ENCODE assay signal across 8 cellular contexts in genomic region chr14:50773632-50774541, GRCh38. TPM values are rescaled to one million over a fixed set of nuclear protein-coding genes. Genes with fewer than 3 reads are reported as not detected.
DNase-seq lines count a peak whose midpoint lies in the region; ATAC-seq and TF ChIP-seq lines count a peak whose summit lies in the region.

No MANE protein-coding gene starts in this region.

- in situ Hi-C loops in HAP-1 (cut with MboI; ENCODE audit: low sequenced_read_pairs) = loop anchor here (5.0 to 10.0 kb wide), 2 partner anchors 149 to 232 kb away; no protein-coding TSS in a partner anchor
- in situ Hi-C loops in Panc1 (cut with HindIII; ENCODE audit: low pct_unique_long_range_greater_than_20kb, low sequenced_read_pairs) = no loop called here
- in situ Hi-C loops in mammary epithelial cell (cut with MboI; ENCODE audit: low sequenced_read_pairs in 2 of 2) = loop anchor here in 1 of 2 donors (5.0 to 10.0 kb wide), 2 partner anchors 232 to 459 kb away; partner anchors contain the start of genes DMAC2L and L2HGDH

- no peak overlapping the region for H3K4me3 Mint-ChIP-seq in CD4-positive, alpha-beta T cell

- H3K9ac ChIP-seq in mammary epithelial cell (ENCODE audit: insufficient read depth, low read length) (no peak overlapping the region), stomach smooth muscle (ENCODE audit: low read length in 2 of 2) (no peak overlapping the region)

- intact Hi-C loops in CD4-positive, alpha-beta T cell (cut with DNase I, micrococcal nuclease) = loop anchor here in 1 of 2 experiments (10.0 kb wide), 1 partner anchor 459 kb away; the partner anchor contains the start of genes DMAC2L and L2HGDH
- intact Hi-C loops in Panc1 (cut with micrococcal nuclease; ENCODE audit: unreplicated experiment) (loop anchor here (5.0 kb wide), 1 partner anchor 172 kb away; no protein-coding TSS in a partner anchor), mammary epithelial cell (cut with micrococcal nuclease) (loop anchor here (1.0 to 5.0 kb wide), 6 partner anchors 62 to 432 kb away; partner anchors contain the start of gene SAV1), left lung (cut with DNase I) (loop anchor here in 1 of 2 donors (10.0 kb wide), 1 partner anchor 169 kb away; no protein-coding TSS in a partner anchor)

- H3K4me3 ChIP-seq in HAP-1 = no peak overlapping the region
- H3K4me3 ChIP-seq in Panc1 (ENCODE audit: low read depth in 2 of 2, low read length in 2 of 2) = no peak overlapping the region
- H3K4me3 ChIP-seq in mammary epithelial cell (replicated peaks in 1 of 3; ENCODE audit: insufficient read depth in 1 of 3, low read depth in 2 of 3, low read length in 3 of 3) = no peak overlapping the region
- H3K4me3 ChIP-seq in left lung = no peak overlapping the region
- H3K4me3 ChIP-seq in stomach smooth muscle (ENCODE audit: low read length in 2 of 2) = no peak overlapping the region

- no peaks in the 10 kb centered on the region for H3K27me3 Mint-ChIP-seq in CD4-positive, alpha-beta T cell

- BruUV-seq in Panc1 (replicated peaks; lab: Mats Ljungman, UMichigan) = no TSS peak
- BruUV-seq in mammary epithelial cell (replicated peaks; lab: Mats Ljungman, UMichigan) = no TSS peak

- no peaks in the 10 kb centered on the region for H3K79me2 ChIP-seq in mammary epithelial cell (ENCODE audit: insufficient read depth, low read length)

- H4K20me1 ChIP-seq in mammary epithelial cell (ENCODE audit: insufficient read depth, low read length) = no peaks in the 10 kb centered on the region

- no peak overlapping the region for H3K4me2 ChIP-seq in mammary epithelial cell (ENCODE audit: insufficient read depth, low read depth, low read length)

- H3K27ac Mint-ChIP-seq in CD4-positive, alpha-beta T cell = peak overlapping the region; percentile 0

- ATAC-seq in CD4-positive, alpha-beta T cell (ENCODE audit: poor library complexity) = peak; percentile 72
- ATAC-seq in Panc1 = 0 out of 2 replicates have a peak, but pooled peaks have one; percentile 62
- peak; percentile 86 for ATAC-seq in left lung

- CTCF ChIA-PET in CD4-positive, alpha-beta T cell (lab: Charles Lee) = interaction anchor here (1.0 to 1.8 kb wide), 6 partner anchors 19 to 453 kb away, joined by 3 to 5 read pairs (median 3); no protein-coding TSS in a partner anchor
- CTCF ChIA-PET in Panc1 (lab: Charles Lee) = interaction anchor here (0.5 kb wide), 1 partner anchor 155 kb away, joined by 3 read pairs; no protein-coding TSS in a partner anchor
- CTCF ChIA-PET in mammary epithelial cell (lab: Charles Lee; ENCODE audit: low non-redundant PET) = interaction anchor here (0.6 to 0.8 kb wide), 7 partner anchors 11 to 229 kb away, joined by 3 to 10 read pairs (median 4); no protein-coding TSS in a partner anchor

- H3K27ac ChIP-seq in CD4-positive, alpha-beta T cell (ENCODE audit: low read depth, low read length) = no peak overlapping the region
- H3K27ac ChIP-seq in Panc1 (ENCODE audit: low read length) (no peak overlapping the region), mammary epithelial cell (ENCODE audit: insufficient read depth, low read depth, low read length) (peak overlapping the region; percentile 9), left lung (no peak overlapping the region), stomach smooth muscle (ENCODE audit: low read length) (peak overlapping the region; percentile 50)

- peaks cover 37% of the 10 kb centered on the region for H3K4me1 Mint-ChIP-seq in CD4-positive, alpha-beta T cell (ENCODE audit: low read depth)

- no peaks in the 10 kb centered on the region for H3K27me3 ChIP-seq in CD4-positive, alpha-beta T cell (ENCODE audit: control insufficient read depth, insufficient read depth, low read length)
- no peaks in the 10 kb centered on the region for H3K27me3 ChIP-seq in HAP-1 (ENCODE audit: low read depth)
- H3K27me3 ChIP-seq in Panc1 (ENCODE audit: control insufficient read depth, insufficient read depth, low read length) = no peaks in the 10 kb centered on the region
- H3K27me3 ChIP-seq in mammary epithelial cell (ENCODE audit: insufficient read depth, low read length) = no peaks in the 10 kb centered on the region
- H3K27me3 ChIP-seq in left lung = no peaks in the 10 kb centered on the region
- H3K27me3 ChIP-seq in stomach smooth muscle (ENCODE audit: control insufficient read depth in 1 of 2, insufficient read depth in 2 of 2, low read length in 2 of 2) = no peaks in the 10 kb centered on the region

- POLR2A ChIA-PET in CD4-positive, alpha-beta T cell (lab: Charles Lee) = interaction anchor here (1.4 kb wide), 1 partner anchor 86 kb away, joined by 4 read pairs; no protein-coding TSS in a partner anchor
- POLR2A ChIA-PET in Panc1 (lab: Charles Lee) = no interaction called here

- DNase-seq in CD4-positive, alpha-beta T cell = peak in 2 of 10 experiments; percentile 10 to 41
- DNase-seq in HAP-1 (ENCODE audit: low spot score in 2 of 2) = peak; percentile 56 to 79
- peak; percentile 20 for DNase-seq in Panc1 (ENCODE audit: low read depth, low spot score)
- peak; percentile 59 for DNase-seq in mammary epithelial cell
- no peak for DNase-seq in left lung
- DNase-seq in central memory CD4-positive, alpha-beta T cell = no peak
- no peak for DNase-seq in middle frontal gyrus (ENCODE audit: extremely low spot score, low spot score)

- TF ChIP-seq CTCF in CD4-positive, alpha-beta T cell (IDR thresholded peaks at IDR 0.05) = peak; percentile 63
- TF ChIP-seq CTCF in Panc1 (IDR thresholded peaks at IDR 0.05) (peak; percentile 74), mammary epithelial cell (conservative IDR thresholded peaks at IDR 0.05 in 1 of 2, IDR thresholded peaks at IDR 0.05 in 1 of 2; ENCODE audit: extremely low read depth in 1 of 2, insufficient read depth in 1 of 2, low read depth in 1 of 2, low read length in 2 of 2) (peak; percentile 92 to 97), left lung (IDR thresholded peaks at IDR 0.05) (peak; percentile 50 to 58)

- WGBS in mammary epithelial cell (ENCODE audit: low coverage, missing lambda C conversion rate) = 45% methylated on average over 7 of the region's 7 CpGs

- H3K36me3 ChIP-seq in HAP-1 (replicated peaks) (peaks cover 36% of the 10 kb centered on the region), Panc1 (ENCODE audit: control insufficient read depth, insufficient read depth, low read length) (no peaks in the 10 kb centered on the region; the same call in 1 of the 2 replicates), mammary epithelial cell (ENCODE audit: insufficient read depth, low read length) (peaks cover 12% of the 10 kb centered on the region), left lung (peaks cover 0 to 74% of the 10 kb centered on the region in 2 donors), stomach smooth muscle (ENCODE audit: control insufficient read depth in 2 of 2, insufficient read depth in 2 of 2, low read length in 2 of 2) (peaks cover 40 to 44% of the 10 kb centered on the region in 2 donors)

- peak overlapping the region; percentile 48 for H2AFZ ChIP-seq in mammary epithelial cell (ENCODE audit: low read depth, low read length)

- peaks cover 2% of the 10 kb centered on the region; the same call in 1 of the 2 replicates for H3K4me1 ChIP-seq in HAP-1
- no peaks in the 10 kb centered on the region for H3K4me1 ChIP-seq in Panc1 (ENCODE audit: control insufficient read depth, insufficient read depth, low read length)
- H3K4me1 ChIP-seq in mammary epithelial cell (ENCODE audit: insufficient read depth, low read length) = peaks cover 43% of the 10 kb centered on the region
- H3K4me1 ChIP-seq in left lung = peaks cover 0 to 12% of the 10 kb centered on the region in 2 donors
- peaks cover 5% of the 10 kb centered on the region for H3K4me1 ChIP-seq in stomach smooth muscle (ENCODE audit: control insufficient read depth, insufficient read depth, low read length)

- no peaks in the 10 kb centered on the region for H3K9me3 ChIP-seq in CD4-positive, alpha-beta T cell (ENCODE audit: control insufficient read depth, low read length)
- H3K9me3 ChIP-seq in HAP-1 (no peaks in the 10 kb centered on the region), Panc1 (ENCODE audit: control insufficient read depth, insufficient read depth, low read depth, low read length) (no peaks in the 10 kb centered on the region), mammary epithelial cell (replicated peaks; ENCODE audit: insufficient read depth, low read length) (no peaks in the 10 kb centered on the region), left lung (no peaks in the 10 kb centered on the region), stomach smooth muscle (ENCODE audit: control insufficient read depth in 2 of 2, low read length in 2 of 2) (no peaks in the 10 kb centered on the region)

- dilution Hi-C loops in mammary epithelial cell (cut with HindIII; ENCODE audit: low sequenced_read_pairs) = no loop called here

- H3K36me3 Mint-ChIP-seq in CD4-positive, alpha-beta T cell (ENCODE audit: low read depth) = peaks cover 89% of the 10 kb centered on the region

- H3K9me3 Mint-ChIP-seq in CD4-positive, alpha-beta T cell = no peaks in the 10 kb centered on the region

RNA-seq across cellular contexts. Expression of gene NIN, which starts 57.1 kb away (rescaled TPM):
- total RNA-seq in CD4-positive, alpha-beta T cell = 10 to 100 TPM; 96.8 to 98.5 TPM
- 37.1 TPM for total RNA-seq in Panc1 (2021; ENCODE audit: unreplicated experiment)
- polyA plus RNA-seq in Panc1 (2012; ENCODE audit: insufficient read length) = 14.5 TPM
- 10 to 100 TPM; 20.7 to 40.2 TPM for total RNA-seq in mammary epithelial cell
- 11.9 TPM for polyA plus RNA-seq in mammary epithelial cell
- 28.2 TPM for polyA minus RNA-seq in mammary epithelial cell
- total RNA-seq in left lung = 10 to 100 TPM; 34.5 to 49.6 TPM

Comparison
In these comparisons a context has a peak if more than half of its experiments do, and no peak if none do; other contexts are left out.
1. DNase-seq: peak in HAP-1 (2 of 2), Panc1 (single experiment) and mammary epithelial cell (single experiment); none in left lung (0 of 2), central memory CD4-positive, alpha-beta T cell (single experiment) and middle frontal gyrus (single experiment).
2. H3K27ac ChIP-seq: peak in mammary epithelial cell (single experiment) and stomach smooth muscle (single experiment); none in CD4-positive, alpha-beta T cell (single experiment), Panc1 (single experiment) and left lung (0 of 2).
3. Peak in every context shown above with its lines, with median percentiles within 50 percentile points of each other: ATAC-seq and CTCF ChIP-seq.